ENCODE assay signal across 8 cellular contexts in the genomic region with DNA sequence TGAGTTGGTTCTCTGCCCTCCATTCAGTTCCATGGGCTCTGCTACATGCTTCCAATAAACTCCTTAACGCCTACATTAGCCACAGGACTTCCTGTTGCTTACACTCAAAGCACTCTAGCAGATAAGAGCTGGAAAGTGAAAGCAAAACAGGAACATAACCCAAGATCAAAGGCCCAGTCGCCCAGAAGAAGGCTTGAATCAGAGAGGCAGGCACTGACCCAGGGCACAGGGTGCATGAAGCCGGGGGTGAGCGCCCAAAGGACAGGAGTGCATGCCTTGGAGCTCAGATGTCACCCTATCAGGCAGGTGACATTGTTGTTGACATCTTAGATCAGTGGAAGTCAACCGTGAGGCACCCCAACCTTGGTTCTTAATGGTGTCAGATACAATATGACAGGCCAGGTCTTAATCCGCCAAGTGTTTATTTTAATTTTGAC.
A peak's percentile ranks its signal among the peaks of the same experiment; 100 is the strongest.
DNase-seq lines count a peak whose midpoint lies in the region; ATAC-seq and TF ChIP-seq lines count a peak whose summit lies in the region.
"Had no signal": no experiment of that assay in that cellular context is flagged by ENCODE, and none has a peak within 500 bp of the region (broad histone marks: within the 10 kb centered on the region; RNA-seq: fewer than 3 reads in every experiment).

No MANE protein-coding gene starts in this region.

- peak overlapping the region; percentile 14 to 81 (median 69) for H3K4me3 Mint-ChIP-seq in naive B cell

- no peak for TF ChIP-seq CTCF in OCI-LY3 (IDR thresholded peaks at IDR 0.05; ENCODE audit: low read depth, low read length)

- no peaks in the 10 kb centered on the region for H3K79me2 ChIP-seq in OCI-LY3 (ENCODE audit: low read length)

- H3K4me1 ChIP-seq in OCI-LY3 (ENCODE audit: low read length), result peaks cover 37% of the 10 kb centered on the region

- ATAC-seq in GM18907 (IDR thresholded peaks at IDR 0.05; ENCODE audit: unreplicated experiment) (peak; percentile 76), HG02981 (IDR thresholded peaks at IDR 0.05; ENCODE audit: unreplicated experiment) (peak; percentile 74), naive B cell (ENCODE audit: low read depth in 2 of 2) (peak; percentile 76 to 86)

- H3K36me3 ChIP-seq in OCI-LY3 (replicated peaks; ENCODE audit: low read depth, low read length), result no peaks in the 10 kb centered on the region

- peaks cover 3 to 14% (median 7%) of the 10 kb centered on the region in 7 donors for H3K9me3 Mint-ChIP-seq in naive B cell

- peaks cover 45 to 58% (median 48%) of the 10 kb centered on the region in 3 donors for H3K4me1 Mint-ChIP-seq in naive B cell

- H3K27me3 Mint-ChIP-seq in naive B cell, result peaks cover 0 to 9% (median 7%) of the 10 kb centered on the region in 3 donors

- peak overlapping the region; percentile 83 to 93 (median 90) for H3K27ac Mint-ChIP-seq in naive B cell

- H3K27ac ChIP-seq in OCI-LY3 (ENCODE audit: low read length), result no peak overlapping the region

- peak overlapping the region; percentile 62 for H3K4me2 ChIP-seq in OCI-LY3 (ENCODE audit: low read length)

- H3K27me3 ChIP-seq in OCI-LY3 (ENCODE audit: low read depth, low read length), result peaks cover 27% of the 10 kb centered on the region

- H3K4me3 ChIP-seq in OCI-LY3 (ENCODE audit: low read length), result peak overlapping the region; percentile 10; the same call in 1 of the 2 replicates
- H3K4me3 ChIP-seq: lung had no signal

- DNase-seq in activated effector memory CD4-positive, alpha-beta T cell treated with Interleukin-2 at 50 U/mL for 16 hours, result peak; percentile 36
- DNase-seq in naive B cell (peak; percentile 61), RKO (ENCODE audit: low spot score) (no peak), iPS-NIHi7 (ENCODE audit: extremely low spot score) (no peak)

- no peaks in the 10 kb centered on the region for H3K9me3 ChIP-seq in OCI-LY3 (ENCODE audit: insufficient read depth, low read length)

- peaks cover 6 to 21% of the 10 kb centered on the region in 2 donors for H3K36me3 Mint-ChIP-seq in naive B cell

- H4K20me1 ChIP-seq in OCI-LY3 (ENCODE audit: insufficient read depth, low read length), result no peaks in the 10 kb centered on the region

- H3K9ac ChIP-seq in OCI-LY3 (ENCODE audit: low read length), result no peak overlapping the region

- peak overlapping the region; percentile 76 for H2AFZ ChIP-seq in OCI-LY3 (ENCODE audit: low read depth, low read length)

Comparison
In these comparisons a context has a peak if more than half of its experiments do, and no peak if none do; other contexts are left out.
1. DNase-seq: peak in activated effector memory CD4-positive, alpha-beta T cell treated with Interleukin-2 at 50 U/mL for 16 hours (single experiment) and naive B cell (single experiment); none in RKO (single experiment) and iPS-NIHi7 (single experiment).
2. Peak in every context shown above with its lines, with median percentiles within 50 percentile points of each other: ATAC-seq.